ENCODE assay signal across 8 cellular contexts in genomic region chr17:68036304-68037147, GRCh38. TPM values are rescaled to one million over a fixed set of nuclear protein-coding genes. Genes with fewer than 3 reads are reported as not detected.
A peak's percentile ranks its signal among the peaks of the same experiment; 100 is the strongest.
DNase-seq lines count a peak whose midpoint lies in the region; ATAC-seq and TF ChIP-seq lines count a peak whose summit lies in the region.

No MANE protein-coding gene starts in this region.

- H3K27ac Mint-ChIP-seq in Calu3 (ENCODE audit: unreplicated experiment) = peak overlapping the region; percentile 95
- H3K27ac Mint-ChIP-seq in naive B cell = peak overlapping the region; percentile 49 to 97 (median 92)

- BruUV-seq in Calu3 (replicated peaks; lab: Mats Ljungman, UMichigan) = TSS peak; percentile 61

- peaks cover 62% of the 10 kb centered on the region for H3K36me3 Mint-ChIP-seq in Calu3 (ENCODE audit: insufficient read depth, unreplicated experiment)
- H3K36me3 Mint-ChIP-seq in naive B cell = no peaks in the 10 kb centered on the region

- H3K9me3 Mint-ChIP-seq in Calu3 (ENCODE audit: low read depth, unreplicated experiment) = no peaks in the 10 kb centered on the region
- H3K9me3 Mint-ChIP-seq in naive B cell = no peaks in the 10 kb centered on the region

- TF ChIP-seq CTCF in Calu3 (IDR thresholded peaks at IDR 0.05; ENCODE audit: unreplicated experiment) (no peak), coronary artery (IDR thresholded peaks at IDR 0.05) (no peak)

- H3K4me3 Mint-ChIP-seq in Calu3 (ENCODE audit: low read depth, unreplicated experiment) = peak overlapping the region; percentile 90
- peak overlapping the region; percentile 86 to 98 (median 94) for H3K4me3 Mint-ChIP-seq in naive B cell

- ATAC-seq in naive B cell (ENCODE audit: low read depth in 2 of 2) (no peak), GM19035 (IDR thresholded peaks at IDR 0.05; ENCODE audit: unreplicated experiment) (no peak), GM21825 (IDR thresholded peaks at IDR 0.05; ENCODE audit: unreplicated experiment) (no peak), HG02973 (IDR thresholded peaks at IDR 0.05; ENCODE audit: unreplicated experiment) (no peak)

- DNase-seq in Calu3 (no peak), Kasumi-1 (lab: John Stamatoyannopoulos, UW) (peak; percentile 30 to 44), coronary artery (ENCODE audit: low spot score) (no peak), naive B cell (no peak), posterior vena cava (ENCODE audit: low spot score) (no peak)

- CTCF ChIA-PET in Calu3 (lab: Charles Lee) = no interaction called here

- H3K4me3 ChIP-seq in coronary artery = peak overlapping the region; percentile 97

- H3K27me3 Mint-ChIP-seq in Calu3 (ENCODE audit: unreplicated experiment) = no peaks in the 10 kb centered on the region
- H3K27me3 Mint-ChIP-seq in naive B cell = no peaks in the 10 kb centered on the region

- peak overlapping the region; percentile 55 to 86 for H3K27ac ChIP-seq in coronary artery

- intact Hi-C loops in Calu3 (cut with micrococcal nuclease; ENCODE audit: unreplicated experiment) (no loop called here), posterior vena cava (cut with DNase I) (no loop called here)

- peaks cover 13% of the 10 kb centered on the region for H3K4me1 Mint-ChIP-seq in Calu3 (ENCODE audit: low read depth, unreplicated experiment)
- H3K4me1 Mint-ChIP-seq in naive B cell = peaks cover 4 to 16% (median 10%) of the 10 kb centered on the region in 3 donors

RNA-seq across cellular contexts. Expression of gene KPNA2, which starts 1.0 kb away (rescaled TPM):
- total RNA-seq in Calu3 (2022) (188 and 209 TPM in 2 replicates), posterior vena cava (10 to 100 TPM; 29.2 to 30.8 TPM)
- polyA plus RNA-seq in naive B cell (ENCODE audit: low read depth in 6 of 6) = 10 to 100 TPM; 24.2 to 59.9 (median 30.2) TPM

RNA-seq across cellular contexts. Expression of gene C17orf58, which starts 40.3 kb away (rescaled TPM):
- total RNA-seq in Calu3 (2022) (10.3 and 11.8 TPM in 2 replicates), posterior vena cava (10 to 100 TPM in 1 of 2 donors, 1 to 10 TPM in 1; 7.3 to 21.9 TPM)
- polyA plus RNA-seq in naive B cell (ENCODE audit: low read depth in 6 of 6) = 1 to 10 TPM in 3 of 6 donors, under 1 TPM in 2, not detected in 1; 0.43 to 3.0 (median 1.5) TPM

Comparison
In these comparisons a context has a peak if more than half of its experiments do, and no peak if none do; other contexts are left out.
1. DNase-seq: peak in Kasumi-1 (2 of 2); none in Calu3 (single experiment), coronary artery (single experiment), naive B cell (single experiment) and posterior vena cava (single experiment).